Comparison of ENCODE assay signal across 1 cellular context in the genomic region with DNA sequence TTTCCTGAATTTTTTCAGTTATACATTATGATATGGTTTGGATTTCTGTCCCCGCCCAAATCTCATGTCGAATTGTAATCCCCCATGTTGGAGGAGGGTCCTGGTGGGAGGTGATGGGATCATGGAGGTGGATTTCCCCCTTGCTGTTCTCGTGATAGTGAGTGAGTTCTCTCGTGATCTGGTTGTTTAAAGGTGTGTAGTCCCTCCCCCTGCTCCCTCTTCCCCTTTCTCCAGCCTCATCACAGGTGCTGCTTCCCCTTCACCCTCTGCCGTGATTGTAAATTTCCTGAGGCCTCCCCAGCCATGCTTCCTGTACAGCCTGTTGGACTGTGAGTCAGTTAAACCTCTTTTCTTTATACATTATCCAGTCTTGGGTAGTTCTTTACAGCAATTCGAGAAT.
TF ChIP-seq lines count a peak whose summit lies in the region.

No MANE protein-coding gene starts in this region.

TF ChIP-seq in endothelial cell of umbilical vein, 7 proteins besides CTCF, POLR2A, EP300 and RAD21:
- TF ChIP-seq GATA2 (IDR thresholded peaks at IDR 0.05; ENCODE audit: insufficient read depth, insufficient read length, low read depth, low read length): no peak
- no peak for TF ChIP-seq EZH2 (IDR thresholded peaks at IDR 0.05; ENCODE audit: borderline replicate concordance, low read depth, low read length, severe bottlenecking)
- no peak for TF ChIP-seq POLR2AphosphoS5 (IDR thresholded peaks at IDR 0.05; ENCODE audit: insufficient read depth, low read depth, low read length)
- TF ChIP-seq FOS (IDR thresholded peaks at IDR 0.05; ENCODE audit: borderline replicate concordance, insufficient read depth, low read length): no peak
- TF ChIP-seq MAX (IDR thresholded peaks at IDR 0.05; ENCODE audit: insufficient read depth, insufficient read length): no peak
- no peak for TF ChIP-seq JUN (IDR thresholded peaks at IDR 0.05; ENCODE audit: borderline replicate concordance, insufficient read depth, insufficient read length, low read depth)
- TF ChIP-seq MYC (IDR thresholded peaks at IDR 0.05; ENCODE audit: low read depth, low read length): no peak
